1 cellular context compared by ENCODE assay signal in genomic region chr7:108235451-108236061, GRCh38.
TF ChIP-seq lines count a peak whose summit lies in the region.

No MANE protein-coding gene starts in this region.

TF ChIP-seq in GM12878, 131 proteins besides CTCF, POLR2A, EP300 and RAD21:
- TF ChIP-seq, protein P1, sequence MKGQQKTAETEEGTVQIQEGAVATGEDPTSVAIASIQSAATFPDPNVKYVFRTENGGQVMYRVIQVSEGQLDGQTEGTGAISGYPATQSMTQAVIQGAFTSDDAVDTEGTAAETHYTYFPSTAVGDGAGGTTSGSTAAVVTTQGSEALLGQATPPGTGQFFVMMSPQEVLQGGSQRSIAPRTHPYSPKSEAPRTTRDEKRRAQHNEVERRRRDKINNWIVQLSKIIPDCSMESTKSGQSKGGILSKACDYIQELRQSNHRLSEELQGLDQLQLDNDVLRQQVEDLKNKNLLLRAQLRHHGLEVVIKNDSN (IDR thresholded peaks at IDR 0.05; ENCODE audit: borderline replicate concordance, extremely low read length, insufficient read depth, low read depth, low read length) = no peak
- no peak for TF ChIP-seq EED (IDR thresholded peaks at IDR 0.05; ENCODE audit: low read depth)
- TF ChIP-seq BCL11A (IDR thresholded peaks at IDR 0.05; ENCODE audit: low read depth, low read length) = no peak
- no peak for TF ChIP-seq HCFC1 (IDR thresholded peaks at IDR 0.05; ENCODE audit: low read length)
- TF ChIP-seq CHD4 (IDR thresholded peaks at IDR 0.05) = no peak
- TF ChIP-seq SIX5 (IDR thresholded peaks at IDR 0.05; ENCODE audit: low read depth, low read length, severe bottlenecking) = no peak
- no peak for TF ChIP-seq ZBED1 (IDR thresholded peaks at IDR 0.05; ENCODE audit: borderline replicate concordance)
